In genomic region chr7:82141427-82141826, GRCh38 we compare ENCODE assay signal across 18 cellular contexts.
"Had no signal": no experiment of that assay in that cellular context is flagged by ENCODE, and none has a peak within 500 bp of the region (broad histone marks: within the 10 kb centered on the region; RNA-seq: fewer than 3 reads in every experiment).

No MANE protein-coding gene starts in this region.

- H3K4me3 Mint-ChIP-seq: activated naive CD4-positive, alpha-beta T cell treated with anti-CD3 and anti-CD28 coated beads, Interleukin-2, amount 10 ng/mL, durations not matched to agents 7 days and 5 days; mesothelial cell of epicardium; neural crest cell had no signal

- H3K4me1 Mint-ChIP-seq: activated naive CD4-positive, alpha-beta T cell treated with anti-CD3 and anti-CD28 coated beads, Interleukin-2, amount 10 ng/mL, durations not matched to agents 7 days and 5 days; mesothelial cell of epicardium; neural crest cell had no signal

- H3K36me3 ChIP-seq: lower lobe of right lung, ovary, sigmoid colon, stomach had no signal

- H3K27ac ChIP-seq: body of pancreas, epithelial cell of prostate, lower lobe of right lung, ovary, sigmoid colon, stomach, testis, VCaP had no signal

- H3K4me3 ChIP-seq: body of pancreas, lower lobe of right lung, ovary, sigmoid colon, stomach, testis had no signal

- H3K36me3 Mint-ChIP-seq: activated naive CD4-positive, alpha-beta T cell treated with anti-CD3 and anti-CD28 coated beads, Interleukin-2, amount 10 ng/mL, durations not matched to agents 7 days and 5 days; mesothelial cell of epicardium had no signal

- H3K9me3 ChIP-seq: body of pancreas, lower lobe of right lung, ovary, sigmoid colon, stomach, testis had no signal

- H3K9me3 Mint-ChIP-seq: activated naive CD4-positive, alpha-beta T cell treated with anti-CD3 and anti-CD28 coated beads, Interleukin-2, amount 10 ng/mL, durations not matched to agents 7 days and 5 days; mesothelial cell of epicardium; neural crest cell had no signal

- H3K27me3 Mint-ChIP-seq: activated naive CD4-positive, alpha-beta T cell treated with anti-CD3 and anti-CD28 coated beads, Interleukin-2, amount 10 ng/mL, durations not matched to agents 7 days and 5 days had no signal

- H3K27me3 ChIP-seq: body of pancreas, ovary, sigmoid colon, stomach, testis had no signal

- H3K27ac Mint-ChIP-seq: activated naive CD4-positive, alpha-beta T cell treated with anti-CD3 and anti-CD28 coated beads, Interleukin-2, amount 10 ng/mL, durations not matched to agents 7 days and 5 days; mesothelial cell of epicardium had no signal

- ATAC-seq: body of pancreas, left colon, lower lobe of right lung had no signal

- DNase-seq: activated CD4-positive, alpha-beta T cell treated with anti-CD3 and anti-CD28 coated beads for 1 hour; activated CD4-positive, alpha-beta T cell treated with anti-CD3 and anti-CD28 coated beads, Interleukin-2, amount 50 U/mL, for 4 hours; activated naive CD4-positive, alpha-beta T cell treated with anti-CD3 and anti-CD28 coated beads, Interleukin-2, amount 10 ng/mL, durations not matched to agents 7 days and 5 days; body of pancreas; cerebellar nuclear complex; left colon; lower lobe of right lung; ovary; sigmoid colon; stimulated activated CD4-positive, alpha-beta T cell treated with anti-CD3 and anti-CD28 coated beads, Interleukin-1b, Interleukin-23, amount 100 ng/mL, for 48 hours; stomach; T-helper 1 cell; T1000; testis had no signal

- H3K4me1 ChIP-seq: body of pancreas, lower lobe of right lung, sigmoid colon, stomach, testis had no signal
